In the genomic region with DNA sequence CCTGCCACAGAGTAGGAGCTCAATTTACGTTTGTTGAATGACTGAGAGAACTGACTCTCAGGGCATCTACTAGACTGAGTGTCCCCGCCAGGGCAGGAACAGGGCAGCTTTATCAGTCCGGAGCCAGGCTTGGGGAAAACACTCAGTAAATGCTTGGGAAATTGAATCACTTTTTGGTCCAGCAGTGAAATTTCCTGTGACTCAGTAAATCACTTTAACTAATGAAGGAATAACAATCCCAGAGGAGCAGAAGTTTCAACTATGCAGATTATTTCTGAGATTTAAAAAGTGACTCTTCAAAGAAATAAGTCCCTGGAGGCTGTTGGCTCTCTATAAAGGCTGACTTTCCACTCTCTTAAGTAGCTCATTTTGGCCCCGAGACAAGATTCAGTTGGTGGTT, we compare ENCODE assay signal across 1 cellular context.
TF ChIP-seq lines count a peak whose summit lies in the region.

No MANE protein-coding gene starts in this region.

TF ChIP-seq in WTC11, 78 proteins besides CTCF, POLR2A, EP300 and RAD21 (continued from another document):
- TF ChIP-seq, protein P1, sequence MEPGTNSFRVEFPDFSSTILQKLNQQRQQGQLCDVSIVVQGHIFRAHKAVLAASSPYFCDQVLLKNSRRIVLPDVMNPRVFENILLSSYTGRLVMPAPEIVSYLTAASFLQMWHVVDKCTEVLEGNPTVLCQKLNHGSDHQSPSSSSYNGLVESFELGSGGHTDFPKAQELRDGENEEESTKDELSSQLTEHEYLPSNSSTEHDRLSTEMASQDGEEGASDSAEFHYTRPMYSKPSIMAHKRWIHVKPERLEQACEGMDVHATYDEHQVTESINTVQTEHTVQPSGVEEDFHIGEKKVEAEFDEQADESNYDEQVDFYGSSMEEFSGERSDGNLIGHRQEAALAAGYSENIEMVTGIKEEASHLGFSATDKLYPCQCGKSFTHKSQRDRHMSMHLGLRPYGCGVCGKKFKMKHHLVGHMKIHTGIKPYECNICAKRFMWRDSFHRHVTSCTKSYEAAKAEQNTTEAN (CRISPR knock-in tag; IDR thresholded peaks at IDR 0.05) = no peak
- TF ChIP-seq OVOL2 (CRISPR knock-in tag; IDR thresholded peaks at IDR 0.05; ENCODE audit: borderline replicate concordance) (no peak), FOXJ3 (CRISPR knock-in tag; IDR thresholded peaks at IDR 0.05; ENCODE audit: borderline replicate concordance) (no peak), NFYB (CRISPR knock-in tag; conservative IDR thresholded peaks at IDR 0.05; ENCODE audit: low read depth) (no peak), ATF1 (CRISPR knock-in tag; IDR thresholded peaks at IDR 0.05) (no peak), SMAD3 (CRISPR knock-in tag; IDR thresholded peaks at IDR 0.05; ENCODE audit: borderline replicate concordance) (no peak)
- TF ChIP-seq, protein P2, sequence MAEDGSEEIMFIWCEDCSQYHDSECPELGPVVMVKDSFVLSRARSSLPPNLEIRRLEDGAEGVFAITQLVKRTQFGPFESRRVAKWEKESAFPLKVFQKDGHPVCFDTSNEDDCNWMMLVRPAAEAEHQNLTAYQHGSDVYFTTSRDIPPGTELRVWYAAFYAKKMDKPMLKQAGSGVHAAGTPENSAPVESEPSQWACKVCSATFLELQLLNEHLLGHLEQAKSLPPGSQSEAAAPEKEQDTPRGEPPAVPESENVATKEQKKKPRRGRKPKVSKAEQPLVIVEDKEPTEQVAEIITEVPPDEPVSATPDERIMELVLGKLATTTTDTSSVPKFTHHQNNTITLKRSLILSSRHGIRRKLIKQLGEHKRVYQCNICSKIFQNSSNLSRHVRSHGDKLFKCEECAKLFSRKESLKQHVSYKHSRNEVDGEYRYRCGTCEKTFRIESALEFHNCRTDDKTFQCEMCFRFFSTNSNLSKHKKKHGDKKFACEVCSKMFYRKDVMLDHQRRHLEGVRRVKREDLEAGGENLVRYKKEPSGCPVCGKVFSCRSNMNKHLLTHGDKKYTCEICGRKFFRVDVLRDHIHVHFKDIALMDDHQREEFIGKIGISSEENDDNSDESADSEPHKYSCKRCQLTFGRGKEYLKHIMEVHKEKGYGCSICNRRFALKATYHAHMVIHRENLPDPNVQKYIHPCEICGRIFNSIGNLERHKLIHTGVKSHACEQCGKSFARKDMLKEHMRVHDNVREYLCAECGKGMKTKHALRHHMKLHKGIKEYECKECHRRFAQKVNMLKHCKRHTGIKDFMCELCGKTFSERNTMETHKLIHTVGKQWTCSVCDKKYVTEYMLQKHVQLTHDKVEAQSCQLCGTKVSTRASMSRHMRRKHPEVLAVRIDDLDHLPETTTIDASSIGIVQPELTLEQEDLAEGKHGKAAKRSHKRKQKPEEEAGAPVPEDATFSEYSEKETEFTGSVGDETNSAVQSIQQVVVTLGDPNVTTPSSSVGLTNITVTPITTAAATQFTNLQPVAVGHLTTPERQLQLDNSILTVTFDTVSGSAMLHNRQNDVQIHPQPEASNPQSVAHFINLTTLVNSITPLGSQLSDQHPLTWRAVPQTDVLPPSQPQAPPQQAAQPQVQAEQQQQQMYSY (CRISPR knock-in tag; IDR thresholded peaks at IDR 0.05) = no peak
- TF ChIP-seq, protein P3, sequence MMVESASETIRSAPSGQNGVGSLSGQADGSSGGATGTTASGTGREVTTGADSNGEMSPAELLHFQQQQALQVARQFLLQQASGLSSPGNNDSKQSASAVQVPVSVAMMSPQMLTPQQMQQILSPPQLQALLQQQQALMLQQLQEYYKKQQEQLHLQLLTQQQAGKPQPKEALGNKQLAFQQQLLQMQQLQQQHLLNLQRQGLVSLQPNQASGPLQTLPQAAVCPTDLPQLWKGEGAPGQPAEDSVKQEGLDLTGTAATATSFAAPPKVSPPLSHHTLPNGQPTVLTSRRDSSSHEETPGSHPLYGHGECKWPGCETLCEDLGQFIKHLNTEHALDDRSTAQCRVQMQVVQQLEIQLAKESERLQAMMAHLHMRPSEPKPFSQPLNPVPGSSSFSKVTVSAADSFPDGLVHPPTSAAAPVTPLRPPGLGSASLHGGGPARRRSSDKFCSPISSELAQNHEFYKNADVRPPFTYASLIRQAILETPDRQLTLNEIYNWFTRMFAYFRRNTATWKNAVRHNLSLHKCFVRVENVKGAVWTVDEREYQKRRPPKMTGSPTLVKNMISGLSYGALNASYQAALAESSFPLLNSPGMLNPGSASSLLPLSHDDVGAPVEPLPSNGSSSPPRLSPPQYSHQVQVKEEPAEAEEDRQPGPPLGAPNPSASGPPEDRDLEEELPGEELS (CRISPR knock-in tag; IDR thresholded peaks at IDR 0.05) = no peak
- TF ChIP-seq, protein P4, sequence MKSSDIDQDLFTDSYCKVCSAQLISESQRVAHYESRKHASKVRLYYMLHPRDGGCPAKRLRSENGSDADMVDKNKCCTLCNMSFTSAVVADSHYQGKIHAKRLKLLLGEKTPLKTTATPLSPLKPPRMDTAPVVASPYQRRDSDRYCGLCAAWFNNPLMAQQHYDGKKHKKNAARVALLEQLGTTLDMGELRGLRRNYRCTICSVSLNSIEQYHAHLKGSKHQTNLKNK (CRISPR knock-in tag; IDR thresholded peaks at IDR 0.05) = no peak
- TF ChIP-seq, protein P5, sequence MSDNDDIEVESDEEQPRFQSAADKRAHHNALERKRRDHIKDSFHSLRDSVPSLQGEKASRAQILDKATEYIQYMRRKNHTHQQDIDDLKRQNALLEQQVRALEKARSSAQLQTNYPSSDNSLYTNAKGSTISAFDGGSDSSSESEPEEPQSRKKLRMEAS (CRISPR knock-in tag; IDR thresholded peaks at IDR 0.05) = no peak
